8 cellular contexts compared by ENCODE assay signal in genomic region chr3:66037330-66037985, GRCh38. TPM values are rescaled to one million over a fixed set of nuclear protein-coding genes. Genes with fewer than 3 reads are reported as not detected.
DNase-seq lines count a peak whose midpoint lies in the region; ATAC-seq, FAIRE-seq and TF ChIP-seq lines count a peak whose summit lies in the region.

No MANE protein-coding gene starts in this region.

- H2AFZ ChIP-seq in K562 (ENCODE audit: low read depth, low read length) = peak overlapping the region; percentile 86; the same call in 1 of the 2 replicates

- DNase-seq in COR-L47 (lab: John Stamatoyannopoulos, UW) (peak; percentile 2), K562 (ENCODE audit: extremely low read depth in 1 of 4, low spot score in 3 of 4) (peak in 2 of 4 experiments; percentile 3 to 7)
- DNase-seq in Jurkat, Clone E6-1 (ENCODE audit: low read depth, low spot score) = peak; percentile 32

- H4K20me1 ChIP-seq in K562 (replicated peaks; ENCODE audit: control insufficient read depth, insufficient read depth, low read length) = no peaks in the 10 kb centered on the region

- TF ChIP-seq EP300 in K562 (IDR thresholded peaks at IDR 0.05; ENCODE audit: low read length) = no peak

- H3K79me2 ChIP-seq in K562 (ENCODE audit: control insufficient read depth, insufficient read depth, low read length) = no peaks in the 10 kb centered on the region

- peaks cover 2 to 33% of the 10 kb centered on the region in 2 experiments; a peak in 3 of 5 replicates for H3K27me3 ChIP-seq in K562 (ENCODE audit: control insufficient read depth in 2 of 2, insufficient read depth in 2 of 2, low read length in 2 of 2)
- H3K27me3 ChIP-seq in iPS-20b (ENCODE audit: insufficient read depth, low read length) = peaks cover 7% of the 10 kb centered on the region; the same call in 1 of the 2 replicates

- TF ChIP-seq CTCF in K562 (IDR thresholded peaks at IDR 0.05 in 2 of 3, conservative IDR thresholded peaks at IDR 0.05 in 1 of 3; ENCODE audit: insufficient read depth in 2 of 3, low read depth in 1 of 3, low read length in 3 of 3) = no peak

- H3K9ac ChIP-seq in K562 (ENCODE audit: insufficient read depth in 1 of 2, low read depth in 2 of 2, low read length in 2 of 2) (no peak overlapping the region; a peak in 1 of 4 replicates), iPS-20b (ENCODE audit: low read depth, low read length) (peak overlapping the region; percentile 85)

- no peak overlapping the region for H3K4me2 ChIP-seq in K562 (ENCODE audit: insufficient read depth, low read length)

- H3K36me3 ChIP-seq in K562 (ENCODE audit: control insufficient read depth, insufficient read depth, low read length) (no peaks in the 10 kb centered on the region), iPS-20b (ENCODE audit: insufficient read depth, low read depth, low read length) (no peaks in the 10 kb centered on the region)

- POLR2A ChIA-PET in K562 (lab: Yijun Ruan, JAX) = interaction anchor here (0.5 to 0.7 kb wide), 2 partner anchors 9 to 43 kb away, joined by 3 read pairs; no protein-coding TSS in a partner anchor

- no peak for TF ChIP-seq POLR2A in K562 (conservative IDR thresholded peaks at IDR 0.05)

- H3K4me1 ChIP-seq in K562 (replicated peaks in 1 of 2; ENCODE audit: control insufficient read depth in 2 of 2, insufficient read depth in 2 of 2, low read length in 2 of 2) (peaks cover 0 to 25% of the 10 kb centered on the region in 2 experiments; a peak in 2 of 5 replicates), iPS-20b (ENCODE audit: insufficient read depth, low read length) (peaks cover 29% of the 10 kb centered on the region)

- no peaks in the 10 kb centered on the region for H3K9me1 ChIP-seq in K562 (ENCODE audit: control insufficient read depth, insufficient read depth, low read length)

- peak overlapping the region; percentile 84 for H3K4me3 ChIP-seq in Jurkat, Clone E6-1 (ENCODE audit: low read length)
- H3K4me3 ChIP-seq in K562 = no peak overlapping the region
- H3K4me3 ChIP-seq in iPS-20b (ENCODE audit: low read length) = peak overlapping the region; percentile 97
- peak overlapping the region; percentile 49 to 73 (median 68) for H3K4me3 ChIP-seq in skin epidermis

- no peak for TF ChIP-seq RAD21 in K562 (CRISPR knock-in tag; conservative IDR thresholded peaks at IDR 0.05 in 1 of 2, IDR thresholded peaks at IDR 0.05 in 1 of 2)

- no TSS peak for BruUV-seq in K562 (replicated peaks; lab: Mats Ljungman, UMichigan)

- H3K27ac ChIP-seq in K562 (ENCODE audit: extremely low read depth, low read depth, low read length) (no peak overlapping the region), iPS-20b (ENCODE audit: low read length) (no peak overlapping the region), skin epidermis (peak overlapping the region in 19 of 21 experiments; percentile 28 to 89 (median 82))

- in situ Hi-C loops in K562 (cut with MboI) = no loop called here

- no peaks in the 10 kb centered on the region for H3K9me3 ChIP-seq in K562 (replicated peaks; ENCODE audit: control insufficient read depth, insufficient read depth, low read depth, low read length)
- no peaks in the 10 kb centered on the region for H3K9me3 ChIP-seq in iPS-20b (ENCODE audit: insufficient read depth, low read depth, low read length)

- CTCF ChIA-PET in K562 (lab: Yijun Ruan, JAX; ENCODE audit: low intra/inter-chr PET ratio) = no interaction called here

- ATAC-seq in K562 (0 out of 3 replicates have a peak, but pooled peaks have one; percentile 31), HG02623 (IDR thresholded peaks at IDR 0.05; ENCODE audit: unreplicated experiment) (no peak), HG02798 (IDR thresholded peaks at IDR 0.05; ENCODE audit: poor library complexity, unreplicated experiment) (no peak), GM19467 (IDR thresholded peaks at IDR 0.05; ENCODE audit: unreplicated experiment) (no peak)

- FAIRE-seq in K562 (lab: Jason Lieb, UNC) = no peak

- intact Hi-C loops in K562 (cut with micrococcal nuclease) = no loop called here

- WGBS in K562 (ENCODE audit: insufficient coverage, low coverage, missing lambda C conversion rate) = 15% methylated on average over 21 of the region's 33 CpGs

TF ChIP-seq in K562, 482 proteins besides CTCF, POLR2A, EP300 and RAD21 (continues in another document):
- TF ChIP-seq TCF15 (CRISPR knock-in tag; IDR thresholded peaks at IDR 0.05) (no peak), MEIS2 (IDR thresholded peaks at IDR 0.05; ENCODE audit: partially characterized antibody) (no peak), MNT (conservative IDR thresholded peaks at IDR 0.05) (no peak), CREB1 (IDR thresholded peaks at IDR 0.05) (no peak), CREB1 (CRISPR knock-in tag; IDR thresholded peaks at IDR 0.05) (no peak), CREBBP (IDR thresholded peaks at IDR 0.05; ENCODE audit: low read depth, low read length) (no peak), ZNF121 (CRISPR knock-in tag; conservative IDR thresholded peaks at IDR 0.05) (no peak), RERE (CRISPR knock-in tag; IDR thresholded peaks at IDR 0.05; ENCODE audit: borderline replicate concordance) (no peak), TEAD2 (tag; IDR thresholded peaks at IDR 0.05) (no peak)

RNA-seq across cellular contexts. Expression of gene MAGI1, which starts 1.3 kb away (rescaled TPM):
- polyA plus RNA-seq in Jurkat, Clone E6-1 (2012; ENCODE audit: insufficient read depth, insufficient read length) = 6.9 TPM
- 118 and 129 TPM in 2 replicates for total RNA-seq in K562 (2011; cell fraction: chromatin; rRNA removed; ENCODE audit: low replicate concordance)
- total RNA-seq in K562 (2011; cell fraction: nucleolus; rRNA removed) = 29.7 and 44.5 TPM in 2 replicates
- total RNA-seq in K562 (2011; cell fraction: nucleoplasm; rRNA removed) = 46.4 and 50.0 TPM in 2 replicates
- 42.5 and 42.9 TPM in 2 replicates for total RNA-seq in K562 (2014; rRNA removed)
- 50.0 and 50.9 TPM in 2 replicates for total RNA-seq in K562 (2014; rRNA removed; fragmentation: Illumina TruSeq; extraction: Trizol)
- 56.7 and 59.4 TPM in 2 replicates for total RNA-seq in K562 (2015; rRNA removed; fragmentation: Illumina TruSeq; extraction: Trizol)
- total RNA-seq in K562 (2021) = 45.7 and 46.3 TPM in 2 replicates
- polyA plus RNA-seq in K562 (2011; rRNA removed) = 14.2 and 30.7 TPM in 2 replicates
- polyA plus RNA-seq in K562 (2011; cell fraction: cytosol; rRNA removed) = 7.0 and 13.7 TPM in 2 replicates
- polyA plus RNA-seq in K562 (2011; cell fraction: nucleus; rRNA removed) = 18.0 and 30.3 TPM in 2 replicates
- polyA plus RNA-seq in K562 (2012) = 20.9 and 48.2 TPM in 2 replicates
- 48.3 and 57.4 TPM in 2 replicates for polyA plus RNA-seq in K562 (2014; fragmentation: Illumina TruSeq; extraction: Trizol)
- 10 to 100 TPM in 1 of 2 experiments, 1 to 10 TPM in 1; 7.8 to 16.2 TPM for polyA plus RNA-seq in K562 (2014; fragmentation: Nextera tagmentation; extraction: Ambion mirVana)
- polyA plus RNA-seq in K562 (2014; rRNA removed) = 43.2 and 44.2 TPM in 2 replicates
- 51.0 and 87.9 TPM in 2 replicates for polyA minus RNA-seq in K562 (2011; rRNA and poly(A)+ RNA removed)
- 8.2 and 16.8 TPM in 2 replicates for polyA minus RNA-seq in K562 (2011; cell fraction: cytosol; rRNA and poly(A)+ RNA removed)
- polyA minus RNA-seq in K562 (2011; cell fraction: nucleus; rRNA and poly(A)+ RNA removed) = 32.5 and 41.9 TPM in 2 replicates

Comparison
In these comparisons a context has a peak if more than half of its experiments do, and no peak if none do; other contexts are left out.
1. H3K27ac ChIP-seq: peak in skin epidermis (19 of 21); none in K562 (single experiment) and iPS-20b (single experiment).